ENCODE assay signal across 12 cellular contexts in the genomic region with DNA sequence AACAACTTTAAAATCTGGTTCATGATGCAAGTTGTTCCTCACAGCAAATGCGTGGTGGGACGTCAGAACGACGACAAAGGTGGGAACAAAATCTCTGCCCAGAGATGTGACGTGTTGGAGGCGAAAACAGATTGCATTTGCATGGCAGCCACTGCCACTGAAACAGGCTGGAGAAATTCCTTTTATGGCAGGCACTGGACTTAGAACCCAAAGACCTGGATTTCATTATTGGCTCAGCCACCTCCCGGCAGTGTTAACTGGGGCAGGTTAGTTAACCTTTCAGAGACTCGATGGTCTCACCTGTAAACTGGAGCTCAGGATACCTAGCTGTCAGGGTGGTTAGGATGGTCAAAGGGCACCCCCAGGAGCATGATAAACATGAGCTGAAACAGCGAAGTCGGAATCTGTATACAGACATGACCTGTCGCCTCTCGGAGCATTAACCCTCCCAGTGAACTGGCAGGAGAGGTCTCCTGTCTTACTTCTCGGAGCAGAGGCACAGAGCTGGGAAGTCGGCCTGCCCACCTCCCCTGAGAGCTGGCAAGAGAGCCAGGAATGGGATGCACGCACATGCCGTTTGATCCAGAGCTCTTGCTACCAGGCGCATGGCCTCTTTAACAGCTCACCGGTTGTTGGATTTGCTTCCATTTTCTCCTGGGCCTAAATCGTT. TPM values are rescaled to one million over a fixed set of nuclear protein-coding genes. Genes with fewer than 3 reads are reported as not detected.
DNase-seq lines count a peak whose midpoint lies in the region; ATAC-seq and TF ChIP-seq lines count a peak whose summit lies in the region.
"Had no signal": no experiment of that assay in that cellular context is flagged by ENCODE, and none has a peak within 500 bp of the region (broad histone marks: within the 10 kb centered on the region; RNA-seq: fewer than 3 reads in every experiment).

No MANE protein-coding gene starts in this region.

- no peak overlapping the region for H3K4me2 ChIP-seq in Karpas-422 (ENCODE audit: low read depth, low read length, poor library complexity, severe bottlenecking)

- H3K9ac ChIP-seq in Karpas-422 (ENCODE audit: low read length): no peak overlapping the region

- H3K27me3 ChIP-seq in left ventricle myocardium inferior (ENCODE audit: low read depth) (no peaks in the 10 kb centered on the region), sigmoid colon (no peaks in the 10 kb centered on the region), aorta (ENCODE audit: control insufficient read depth in 1 of 2, insufficient read depth in 2 of 2, low read length in 1 of 2) (no peaks in the 10 kb centered on the region), Karpas-422 (ENCODE audit: low read length) (no peaks in the 10 kb centered on the region)

- TF ChIP-seq POLR2A in sigmoid colon (IDR thresholded peaks at IDR 0.05): no peak

- H3K9me3 ChIP-seq in left ventricle myocardium inferior (replicated peaks) (no peaks in the 10 kb centered on the region), sigmoid colon (no peaks in the 10 kb centered on the region), aorta (ENCODE audit: control insufficient read depth, low read length) (no peaks in the 10 kb centered on the region), Karpas-422 (ENCODE audit: low read length) (no peaks in the 10 kb centered on the region)

- no peak for ATAC-seq in Right ventricle myocardium inferior
- peak; percentile 74 for ATAC-seq in left lobe of liver
- ATAC-seq in aorta (ENCODE audit: low FRiP score): no peak
- ATAC-seq: Panc1 had no signal

- peak in 1 of 4 donors; percentile 43 for TF ChIP-seq EP300 in sigmoid colon (IDR thresholded peaks at IDR 0.05)

- H2AFZ ChIP-seq in Karpas-422 (ENCODE audit: low read length): no peak overlapping the region

- TF ChIP-seq CTCF in left ventricle myocardium inferior (IDR thresholded peaks at IDR 0.05; ENCODE audit: borderline replicate concordance) (no peak), sigmoid colon (IDR thresholded peaks at IDR 0.05) (no peak)

- H3K36me3 ChIP-seq in left ventricle myocardium inferior: no peaks in the 10 kb centered on the region
- no peaks in the 10 kb centered on the region for H3K36me3 ChIP-seq in sigmoid colon
- H3K36me3 ChIP-seq in aorta (ENCODE audit: control insufficient read depth in 1 of 2, insufficient read depth in 2 of 2, low read length in 1 of 2): no peaks in the 10 kb centered on the region
- H3K36me3 ChIP-seq in Karpas-422 (ENCODE audit: insufficient read depth, low read length): no peaks in the 10 kb centered on the region

- intact Hi-C loops in left ventricle myocardium inferior (cut with micrococcal nuclease) (no loop called here), Right ventricle myocardium inferior (cut with DNase I) (loop anchor here (2.0 to 5.0 kb wide), 3 partner anchors 187 to 539 kb away; no protein-coding TSS in a partner anchor), sigmoid colon (cut with DNase I) (no loop called here), aorta (cut with DNase I) (loop anchor here in 1 of 2 donors (5.0 to 10.0 kb wide), 2 partner anchors 44 to 187 kb away; no protein-coding TSS in a partner anchor)

- no peaks in the 10 kb centered on the region for H3K9me2 ChIP-seq in Karpas-422 (replicated peaks; ENCODE audit: insufficient read depth, low read length)

- H3K4me1 ChIP-seq in left ventricle myocardium inferior: peaks cover 100% of the 10 kb centered on the region
- peaks cover 0 to 100% (median 99%) of the 10 kb centered on the region in 4 donors for H3K4me1 ChIP-seq in sigmoid colon
- H3K4me1 ChIP-seq in aorta (ENCODE audit: control insufficient read depth in 1 of 2, insufficient read depth in 2 of 2, low read length in 2 of 2): peaks cover 3 to 10% of the 10 kb centered on the region in 2 donors
- no peaks in the 10 kb centered on the region for H3K4me1 ChIP-seq in Karpas-422 (ENCODE audit: low read length)

- H3K4me3 ChIP-seq in left ventricle myocardium inferior (no peak overlapping the region), sigmoid colon (no peak overlapping the region), aorta (ENCODE audit: low read length in 2 of 2) (no peak overlapping the region), Karpas-422 (ENCODE audit: low read length) (no peak overlapping the region)

- H4K20me1 ChIP-seq in Karpas-422 (ENCODE audit: insufficient read depth, low read depth, low read length): no peaks in the 10 kb centered on the region

- H3K79me2 ChIP-seq in Karpas-422 (ENCODE audit: low read length): no peaks in the 10 kb centered on the region

- H3K27ac ChIP-seq in left ventricle myocardium inferior (replicated peaks) (peak overlapping the region; percentile 98), sigmoid colon (peak overlapping the region; percentile 88 to 99 (median 96)), aorta (ENCODE audit: low read depth in 1 of 2, low read length in 2 of 2) (peak overlapping the region; percentile 46 to 69), Karpas-422 (ENCODE audit: low read length) (no peak overlapping the region)

- 26 to 66% methylated on average over 19 of the region's 19 CpGs for WGBS in sigmoid colon, 2 donors
- WGBS in aorta, 2 donors: 63 to 67% methylated on average over 19 of the region's 19 CpGs

- DNase-seq in left ventricle myocardium inferior (no peak), Right ventricle myocardium inferior (ENCODE audit: missing footprints) (no peak), left lobe of liver (ENCODE audit: low spot score) (peak; percentile 91), sigmoid colon (peak; percentile 65), aorta (no peak), ureter (ENCODE audit: low spot score) (no peak), OCI-M1 (lab: John Stamatoyannopoulos, UW) (no peak), Karpas-422 (no peak)
- DNase-seq: activated CD4-positive, alpha-beta T cell treated with anti-CD3 and anti-CD28 coated beads, Interleukin-2, amount 10 ng/mL, durations not matched to agents 7 days and 5 days; NCI-H1105 treated with DMSO at 0.1 percent for 48 hours; NCI-H524 treated with DMSO at 0.1 percent for 48 hours had no signal

RNA-seq across cellular contexts. Expression of gene TARBP1, which starts 59.2 kb away (rescaled TPM):
- total RNA-seq in left ventricle myocardium inferior (11.4 TPM), Right ventricle myocardium inferior (10.1 TPM), left lobe of liver (7.8 TPM), sigmoid colon (10 to 100 TPM in 3 of 4 donors, 1 to 10 TPM in 1; 9.2 to 21.0 (median 12.3) TPM), aorta (10 to 100 TPM; 12.4 to 23.2 TPM), ureter (59.9 TPM)
- polyA plus RNA-seq in sigmoid colon (10 to 100 TPM in 1 of 3 donors, 1 to 10 TPM in 2; 5.5 to 22.1 (median 9.0) TPM), aorta (10 to 100 TPM in 1 of 2 donors, 1 to 10 TPM in 1; 3.1 to 16.1 TPM)
- total RNA-seq in Karpas-422 (2014; rRNA removed; shearing (Covaris generic); ENCODE audit: low replicate concordance): 27.9 and 70.9 TPM in 2 replicates

Comparison
In these comparisons a context has a peak if more than half of its experiments do, and no peak if none do; other contexts are left out.
1. DNase-seq: peak in left lobe of liver (single experiment) and sigmoid colon (single experiment); none in left ventricle myocardium inferior (single experiment), Right ventricle myocardium inferior (single experiment), aorta (0 of 2), ureter (single experiment), OCI-M1 (single experiment) and Karpas-422 (single experiment).